1 cellular context compared by ENCODE assay signal in genomic region chr2:68126561-68126960, GRCh38.
TF ChIP-seq lines count a peak whose summit lies in the region.

No MANE protein-coding gene starts in this region.

TF ChIP-seq in K562, 482 proteins besides CTCF, POLR2A, EP300 and RAD21 (continued from another document and continues in another):
- TF ChIP-seq PATZ1 (CRISPR knock-in tag; IDR thresholded peaks at IDR 0.05; ENCODE audit: borderline replicate concordance) (no peak), HBP1 (CRISPR knock-in tag; IDR thresholded peaks at IDR 0.05) (no peak), CBFA2T2 (conservative IDR thresholded peaks at IDR 0.05) (peak; percentile 77), GATA2 (CRISPR knock-in tag; IDR thresholded peaks at IDR 0.05) (no peak), LCOR (CRISPR knock-in tag; IDR thresholded peaks at IDR 0.05) (no peak), STAT5A (IDR thresholded peaks at IDR 0.05; ENCODE audit: borderline replicate concordance, low read length) (peak; percentile 39; the same call in 1 of the 2 replicates), TAL1 (IDR thresholded peaks at IDR 0.05) (peak; percentile 79), E2F3 (CRISPR knock-in tag; IDR thresholded peaks at IDR 0.05) (no peak), PHF8 (IDR thresholded peaks at IDR 0.05; ENCODE audit: borderline replicate concordance, low read length) (no peak), THRB (CRISPR knock-in tag; conservative IDR thresholded peaks at IDR 0.05) (no peak), ZNF239 (CRISPR knock-in tag; IDR thresholded peaks at IDR 0.05) (no peak), ZNF766 (CRISPR knock-in tag; conservative IDR thresholded peaks at IDR 0.05) (no peak), KAT2B (IDR thresholded peaks at IDR 0.05; ENCODE audit: low read depth, low read length) (no peak), ZBTB17 (CRISPR knock-in tag; IDR thresholded peaks at IDR 0.05) (peak; percentile 97), CBFA2T3 (IDR thresholded peaks at IDR 0.05) (peak; percentile 87), THRA (IDR thresholded peaks at IDR 0.05) (no peak), ZNF79 (CRISPR knock-in tag; IDR thresholded peaks at IDR 0.05; ENCODE audit: low read depth) (no peak), ZNF140 (CRISPR knock-in tag; IDR thresholded peaks at IDR 0.05) (no peak), NCOR1 (IDR thresholded peaks at IDR 0.05) (peak; percentile 62; the same call in 1 of the 2 replicates), ZNF655 (CRISPR knock-in tag; IDR thresholded peaks at IDR 0.05) (no peak), ELF2 (CRISPR knock-in tag; IDR thresholded peaks at IDR 0.05) (no peak), CHD2 (IDR thresholded peaks at IDR 0.05; ENCODE audit: low read depth, low read length) (no peak), HDAC3 (IDR thresholded peaks at IDR 0.05; ENCODE audit: borderline replicate concordance, partially characterized antibody) (no peak), HMGXB4 (CRISPR knock-in tag; IDR thresholded peaks at IDR 0.05) (no peak), ZNF121 (CRISPR knock-in tag; conservative IDR thresholded peaks at IDR 0.05) (no peak), CSDE1 (IDR thresholded peaks at IDR 0.05) (no peak), ZNF134 (CRISPR knock-in tag; conservative IDR thresholded peaks at IDR 0.05) (no peak), SMAD3 (CRISPR knock-in tag; conservative IDR thresholded peaks at IDR 0.05) (no peak), RCOR1 (IDR thresholded peaks at IDR 0.05; ENCODE audit: borderline replicate concordance in 1 of 2, low read depth in 2 of 2, low read length in 2 of 2) (0 out of 4 replicates have a peak, but pooled peaks of 1 of the 2 experiments have one; percentile 11), ZNF184 (CRISPR knock-in tag; IDR thresholded peaks at IDR 0.05) (no peak), SRSF3 (IDR thresholded peaks at IDR 0.05; ENCODE audit: insufficient read depth, low read length) (no peak), ZNF224 (CRISPR knock-in tag; IDR thresholded peaks at IDR 0.05) (no peak), NELFE (IDR thresholded peaks at IDR 0.05; ENCODE audit: insufficient read depth, insufficient read length) (no peak), ZNF511 (CRISPR knock-in tag; IDR thresholded peaks at IDR 0.05) (no peak), ZBTB26 (CRISPR knock-in tag; IDR thresholded peaks at IDR 0.05) (no peak), HDGF (IDR thresholded peaks at IDR 0.05) (no peak), TCF15 (CRISPR knock-in tag; IDR thresholded peaks at IDR 0.05) (no peak), HINFP (tag; conservative IDR thresholded peaks at IDR 0.05; ENCODE audit: low read depth) (no peak), TOE1 (IDR thresholded peaks at IDR 0.05; ENCODE audit: borderline replicate concordance) (no peak), TOE1 (CRISPR knock-in tag; IDR thresholded peaks at IDR 0.05; ENCODE audit: borderline replicate concordance, low read depth) (no peak), ARID2 (IDR thresholded peaks at IDR 0.05) (no peak), MAFK (IDR thresholded peaks at IDR 0.05; ENCODE audit: low read length) (no peak), MED1 (CRISPR knock-in tag; IDR thresholded peaks at IDR 0.05; ENCODE audit: borderline replicate concordance) (no peak), ZNF354B (CRISPR knock-in tag; IDR thresholded peaks at IDR 0.05) (no peak), POLR2H (tag; IDR thresholded peaks at IDR 0.05; ENCODE audit: low read depth) (no peak), ASH1L (IDR thresholded peaks at IDR 0.05; ENCODE audit: borderline replicate concordance, low read depth, partially characterized antibody) (no peak), TRIM28 (IDR thresholded peaks at IDR 0.05) (no peak), PKNOX1 (IDR thresholded peaks at IDR 0.05) (peak; percentile 67; the same call in 1 of the 2 replicates), CREB5 (CRISPR knock-in tag; IDR thresholded peaks at IDR 0.05) (no peak), ETV1 (tag; conservative IDR thresholded peaks at IDR 0.05; ENCODE audit: low read depth) (no peak), PURB (CRISPR knock-in tag; IDR thresholded peaks at IDR 0.05; ENCODE audit: low read depth) (no peak), ZNF3 (CRISPR knock-in tag; IDR thresholded peaks at IDR 0.05) (no peak), TCF7 (IDR thresholded peaks at IDR 0.05; ENCODE audit: borderline replicate concordance) (no peak), ZC3H4 (CRISPR knock-in tag; IDR thresholded peaks at IDR 0.05; ENCODE audit: borderline replicate concordance) (no peak), MTA1 (IDR thresholded peaks at IDR 0.05; ENCODE audit: borderline replicate concordance) (no peak), CBX3 (IDR thresholded peaks at IDR 0.05; ENCODE audit: borderline replicate concordance in 1 of 2, low read length in 2 of 2) (no peak), ZNF347 (CRISPR knock-in tag; IDR thresholded peaks at IDR 0.05; ENCODE audit: low read depth) (no peak), NBN (IDR thresholded peaks at IDR 0.05; ENCODE audit: low read depth) (no peak)
